In the genomic region with DNA sequence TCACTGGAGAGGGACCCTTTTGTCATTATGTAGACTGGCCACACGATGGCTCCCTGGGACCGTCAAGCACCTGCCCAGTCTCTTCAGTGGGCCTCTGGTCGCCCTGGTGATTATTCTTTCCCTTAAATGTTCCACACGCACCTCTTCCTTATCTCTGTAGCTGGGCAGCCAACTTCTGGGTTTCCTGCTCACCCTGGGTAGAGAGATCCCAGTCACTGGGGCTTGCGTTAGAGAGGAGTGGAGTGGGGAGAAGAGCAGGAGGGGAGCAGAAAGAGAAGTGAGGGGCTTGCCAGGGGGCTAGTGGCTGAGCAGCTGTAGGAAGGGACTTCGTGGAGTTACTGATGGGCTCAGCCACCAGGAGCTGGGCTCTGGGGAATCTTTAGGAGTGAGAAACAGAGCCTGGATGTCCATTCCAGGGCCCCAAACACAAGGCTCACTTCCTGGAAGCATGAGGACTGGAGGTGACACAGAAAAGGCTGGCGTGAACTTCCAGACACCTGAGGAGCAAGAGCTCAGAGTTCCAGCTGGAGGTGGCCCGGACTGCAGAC, we compare ENCODE assay signal across 8 cellular contexts.
DNase-seq lines count a peak whose midpoint lies in the region; ATAC-seq, FAIRE-seq and TF ChIP-seq lines count a peak whose summit lies in the region.

No MANE protein-coding gene starts in this region.

- CTCF ChIA-PET in OCI-LY7 (lab: Charles Lee; ENCODE audit: unreplicated experiment) (interaction anchor here (0.6 kb wide), 1 partner anchor 154 kb away, joined by 3 read pairs; no protein-coding TSS in a partner anchor), endothelial cell of umbilical vein (lab: Charles Lee) (interaction anchor here (1.0 to 4.8 kb wide), 10 partner anchors 17 to 1851 kb away, joined by 3 to 56 read pairs (median 6); a partner anchor contains a TSS)

- H3K27me3 ChIP-seq in HUES6 (ENCODE audit: control insufficient read depth, insufficient read depth, low read length) (no peaks in the 10 kb centered on the region), endothelial cell of umbilical vein (ENCODE audit: control insufficient read depth in 2 of 2, insufficient read depth in 2 of 2, low read length in 2 of 2) (peaks cover 2 to 20% of the 10 kb centered on the region in 2 experiments)

- H3K36me3 ChIP-seq in HUES6 (ENCODE audit: control insufficient read depth, insufficient read depth, low read length) (no peaks in the 10 kb centered on the region), OCI-LY7 (ENCODE audit: insufficient read depth, low read length) (no peaks in the 10 kb centered on the region), endothelial cell of umbilical vein (ENCODE audit: control insufficient read depth in 2 of 2, extremely low read depth in 1 of 2, insufficient read depth in 2 of 2, low read length in 2 of 2) (no peaks in the 10 kb centered on the region)

- dilution Hi-C loops in endothelial cell of umbilical vein (cut with MboI; ENCODE audit: extremely low pct_ligation_motif_present, low sequenced_read_pairs): no loop called here

- H3K9me2 ChIP-seq in OCI-LY7 (ENCODE audit: insufficient read depth, low read length): no peaks in the 10 kb centered on the region

- H3K9ac ChIP-seq in HUES6 (ENCODE audit: low read length): no peak overlapping the region
- no peak overlapping the region for H3K9ac ChIP-seq in endothelial cell of umbilical vein (replicated peaks; ENCODE audit: extremely low read depth, insufficient read depth, low read length)

- peaks cover 26% of the 10 kb centered on the region for H3K4me1 ChIP-seq in HUES6 (ENCODE audit: control insufficient read depth, insufficient read depth, low read length)
- H3K4me1 ChIP-seq in OCI-LY7 (ENCODE audit: insufficient read depth, low read length, poor library complexity, severe bottlenecking): no peaks in the 10 kb centered on the region
- peaks cover 22% of the 10 kb centered on the region for H3K4me1 ChIP-seq in endothelial cell of umbilical vein (ENCODE audit: control insufficient read depth, extremely low read depth, insufficient read depth, low read length)

- H3K79me2 ChIP-seq in OCI-LY7 (ENCODE audit: insufficient read depth, low read depth, low read length): no peaks in the 10 kb centered on the region
- no peaks in the 10 kb centered on the region for H3K79me2 ChIP-seq in endothelial cell of umbilical vein (ENCODE audit: control insufficient read depth, insufficient read depth, low read length)

- TF ChIP-seq POLR2A in endothelial cell of umbilical vein (IDR thresholded peaks at IDR 0.05; ENCODE audit: low read depth, low read length): no peak

- intact Hi-C loops in OCI-LY7 (cut with micrococcal nuclease; ENCODE audit: unreplicated experiment) (no loop called here), endothelial cell of umbilical vein (cut with micrococcal nuclease) (loop anchor here (1.0 to 5.0 kb wide), 4 partner anchors 152 to 1851 kb away; no protein-coding TSS in a partner anchor)

- H3K4me3 ChIP-seq in HUES6 (ENCODE audit: low read depth, low read length) (peak overlapping the region; percentile 10; the same call in 1 of the 2 replicates), OCI-LY7 (ENCODE audit: low read depth, low read length, poor library complexity, severe bottlenecking) (no peak overlapping the region), endothelial cell of umbilical vein (replicated peaks in 1 of 3; ENCODE audit: insufficient read depth in 1 of 3, low read depth in 1 of 3, low read length in 3 of 3) (no peak overlapping the region)

- POLR2A ChIA-PET in OCI-LY7 (lab: Charles Lee) (no interaction called here), endothelial cell of umbilical vein (lab: Charles Lee) (interaction anchor here (1.7 kb wide), 1 partner anchor 1576 kb away, joined by 6 read pairs; a partner anchor contains a TSS)

- peak; percentile 87 for FAIRE-seq in endothelial cell of umbilical vein (lab: Jason Lieb, UNC)

- H2AFZ ChIP-seq in OCI-LY7 (ENCODE audit: low read length) (no peak overlapping the region), endothelial cell of umbilical vein (ENCODE audit: low read depth, low read length) (no peak overlapping the region)

- BruUV-seq in OCI-LY7 (replicated peaks; lab: Mats Ljungman, UMichigan): no TSS peak
- no TSS peak for BruUV-seq in endothelial cell of umbilical vein (replicated peaks; lab: Mats Ljungman, UMichigan)

- no peaks in the 10 kb centered on the region for H3K9me1 ChIP-seq in endothelial cell of umbilical vein (replicated peaks; ENCODE audit: control insufficient read depth, extremely low read depth, insufficient read depth, low read length)

- ATAC-seq in HG03045 (IDR thresholded peaks at IDR 0.05; ENCODE audit: unreplicated experiment): no peak

- H3K9me3 ChIP-seq in HUES6 (ENCODE audit: control insufficient read depth, insufficient read depth, low read depth, low read length) (peaks cover 4% of the 10 kb centered on the region; the same call in 1 of the 2 replicates), OCI-LY7 (ENCODE audit: low read length) (no peaks in the 10 kb centered on the region), endothelial cell of umbilical vein (replicated peaks; ENCODE audit: control insufficient read depth, insufficient read depth, low read length) (no peaks in the 10 kb centered on the region)

- H4K20me1 ChIP-seq in OCI-LY7 (ENCODE audit: insufficient read depth, low read length): no peaks in the 10 kb centered on the region
- H4K20me1 ChIP-seq in endothelial cell of umbilical vein (replicated peaks; ENCODE audit: control insufficient read depth, extremely low read depth, insufficient read depth, low read length): no peaks in the 10 kb centered on the region

- H3K4me2 ChIP-seq in OCI-LY7 (ENCODE audit: low read length) (no peak overlapping the region), endothelial cell of umbilical vein (ENCODE audit: insufficient read depth, low read length) (no peak overlapping the region)

- DNase-seq in NOMO-1 (lab: John Stamatoyannopoulos, UW; ENCODE audit: unreplicated experiment in 2 of 2): peak; percentile 17 to 25
- no peak for DNase-seq in NOMO-1 treated with dmso at 0.1 percent for 144 hours (lab: John Stamatoyannopoulos, UW; ENCODE audit: unreplicated experiment)
- peak; percentile 38 for DNase-seq in OCI-LY7 (ENCODE audit: low spot score)
- peak; percentile 41 for DNase-seq in endothelial cell of umbilical vein (ENCODE audit: low read depth, low spot score)
- DNase-seq in middle frontal gyrus (ENCODE audit: extremely low spot score, low spot score): peak; percentile 5
- DNase-seq in mesenteric fat pad (ENCODE audit: low spot score): no peak

- TF ChIP-seq CTCF in OCI-LY7 (conservative IDR thresholded peaks at IDR 0.05; ENCODE audit: low read length): peak; percentile 70
- TF ChIP-seq CTCF in endothelial cell of umbilical vein (IDR thresholded peaks at IDR 0.05; ENCODE audit: extremely low read depth in 1 of 2, insufficient read depth in 1 of 2, low read depth in 1 of 2, low read length in 2 of 2): peak; percentile 49 to 62

- no peak overlapping the region for H3K27ac ChIP-seq in HUES6 (ENCODE audit: low read depth, low read length)
- no peak overlapping the region for H3K27ac ChIP-seq in OCI-LY7 (ENCODE audit: low read depth, low read length, poor library complexity, severe bottlenecking)
- H3K27ac ChIP-seq in endothelial cell of umbilical vein (ENCODE audit: insufficient read depth, low read depth, low read length): no peak overlapping the region

TF ChIP-seq in endothelial cell of umbilical vein, 7 proteins besides CTCF, POLR2A, EP300 and RAD21:
- TF ChIP-seq, protein P1, sequence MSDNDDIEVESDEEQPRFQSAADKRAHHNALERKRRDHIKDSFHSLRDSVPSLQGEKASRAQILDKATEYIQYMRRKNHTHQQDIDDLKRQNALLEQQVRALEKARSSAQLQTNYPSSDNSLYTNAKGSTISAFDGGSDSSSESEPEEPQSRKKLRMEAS (IDR thresholded peaks at IDR 0.05; ENCODE audit: insufficient read depth, insufficient read length): no peak
- TF ChIP-seq EZH2 (IDR thresholded peaks at IDR 0.05; ENCODE audit: borderline replicate concordance, low read depth, low read length, severe bottlenecking): no peak
- TF ChIP-seq MYC (IDR thresholded peaks at IDR 0.05; ENCODE audit: low read depth, low read length): no peak
- TF ChIP-seq GATA2 (IDR thresholded peaks at IDR 0.05; ENCODE audit: insufficient read depth, insufficient read length, low read depth, low read length): no peak

Comparison
In these comparisons a context has a peak if more than half of its experiments do, and no peak if none do; other contexts are left out.
1. DNase-seq: peak in NOMO-1 (2 of 2), OCI-LY7 (single experiment), endothelial cell of umbilical vein (single experiment) and middle frontal gyrus (single experiment); none in NOMO-1 treated with dmso at 0.1 percent for 144 hours (single experiment) and mesenteric fat pad (single experiment).